ENCODE assay signal across 8 cellular contexts in genomic region chr3:44439499-44440295, GRCh38. TPM values are rescaled to one million over a fixed set of nuclear protein-coding genes. Genes with fewer than 3 reads are reported as not detected.
DNase-seq lines count a peak whose midpoint lies in the region; ATAC-seq, FAIRE-seq and TF ChIP-seq lines count a peak whose summit lies in the region.

No MANE protein-coding gene starts in this region.

- peak overlapping the region; percentile 74 for H3K27ac ChIP-seq in CD8-positive, alpha-beta memory T cell (ENCODE audit: low read depth, low read length)
- peak overlapping the region; percentile 79 to 91 for H3K27ac ChIP-seq in small intestine (ENCODE audit: low read depth in 1 of 2, low read length in 1 of 2)
- no peak overlapping the region for H3K27ac ChIP-seq in PC-3 (ENCODE audit: low read length)

- H3K27me3 Mint-ChIP-seq in CD8-positive, alpha-beta memory T cell = no peaks in the 10 kb centered on the region
- no peaks in the 10 kb centered on the region for H3K27me3 Mint-ChIP-seq in activated T-cell treated with anti-CD3 and anti-CD28 coated beads, Interleukin-2, amount 50 U/mL, for 72 hours (ENCODE audit: low read depth)

- intact Hi-C loops in cardiac septum (cut with DNase I) = loop anchor here (2.0 kb wide), 1 partner anchor 101 kb away; the partner anchor contains the start of gene TCAIM
- intact Hi-C loops in PC-3 (cut with micrococcal nuclease) = no loop called here

- no peaks in the 10 kb centered on the region for H3K9me3 Mint-ChIP-seq in CD8-positive, alpha-beta memory T cell
- H3K9me3 Mint-ChIP-seq in activated T-cell treated with anti-CD3 and anti-CD28 coated beads, Interleukin-2, amount 50 U/mL, for 72 hours = peaks cover 0 to 2% of the 10 kb centered on the region in 2 donors

- H3K9ac ChIP-seq in PC-3 (ENCODE audit: low read length) = no peak overlapping the region

- no peaks in the 10 kb centered on the region for H4K20me1 ChIP-seq in PC-3 (ENCODE audit: low read length)

- no peaks in the 10 kb centered on the region for H3F3A ChIP-seq in PC-3 (ENCODE audit: low read length, unreplicated experiment)

- POLR2A ChIA-PET in CD8-positive, alpha-beta memory T cell (lab: Charles Lee) = interaction anchor here (0.6 to 1.2 kb wide), 4 partner anchors 37 to 105 kb away, joined by 4 to 7 read pairs (median 5); partner anchors contain the start of gene TCAIM
- POLR2A ChIA-PET in PC-3 (lab: Charles Lee; ENCODE audit: unreplicated experiment) = no interaction called here

- DNase-seq in CD8-positive, alpha-beta memory T cell = peak; percentile 20 to 82 (median 72)
- DNase-seq in NCI-H226 (peak; percentile 85), cardiac septum (ENCODE audit: low spot score) (peak; percentile 89), small intestine (peak; percentile 87), H54 (ENCODE audit: insufficient read length, low spot score) (no peak), PC-3 (no peak)
- DNase-seq in activated T-cell treated with anti-CD3 and anti-CD28 coated beads, Interleukin-2, amount 50 U/mL, for 72 hours = peak; percentile 80 to 82

- CTCF ChIA-PET in CD8-positive, alpha-beta memory T cell (lab: Charles Lee) = no interaction called here
- CTCF ChIA-PET in PC-3 (lab: Charles Lee) = no interaction called here

- peak overlapping the region; percentile 14 to 83 (median 79) for H3K4me3 Mint-ChIP-seq in CD8-positive, alpha-beta memory T cell
- peak overlapping the region; percentile 68 for H3K4me3 Mint-ChIP-seq in activated T-cell treated with anti-CD3 and anti-CD28 coated beads, Interleukin-2, amount 50 U/mL, for 72 hours

- peaks cover 20% of the 10 kb centered on the region for H3K4me1 ChIP-seq in CD8-positive, alpha-beta memory T cell (ENCODE audit: insufficient read depth, low read length)
- peaks cover 2% of the 10 kb centered on the region in 2 donors for H3K4me1 ChIP-seq in small intestine (ENCODE audit: control insufficient read depth in 2 of 2, insufficient read depth in 1 of 2, low read depth in 1 of 2, low read length in 1 of 2)
- no peaks in the 10 kb centered on the region for H3K4me1 ChIP-seq in PC-3 (ENCODE audit: insufficient read depth, low read length)

- H3K4me2 ChIP-seq in PC-3 (ENCODE audit: low read length) = no peak overlapping the region

- no peaks in the 10 kb centered on the region for H3K79me2 ChIP-seq in PC-3 (ENCODE audit: low read length)

- H3K9me2 ChIP-seq in PC-3 (replicated peaks; ENCODE audit: low read length) = no peaks in the 10 kb centered on the region

- ATAC-seq in GM21717 (IDR thresholded peaks at IDR 0.05; ENCODE audit: unreplicated experiment) (peak; percentile 91), PC-3 (no peak)
- ATAC-seq in activated T-cell treated with anti-CD3 and anti-CD28 coated beads, Interleukin-2, amount 50 U/mL, for 72 hours (replicated peaks in 1 of 2) = peak; percentile 96

- H3K27ac Mint-ChIP-seq in CD8-positive, alpha-beta memory T cell = peak overlapping the region; percentile 90 to 99 (median 96)
- H3K27ac Mint-ChIP-seq in activated T-cell treated with anti-CD3 and anti-CD28 coated beads, Interleukin-2, amount 50 U/mL, for 72 hours = peak overlapping the region; percentile 51

- H2AFZ ChIP-seq in PC-3 (ENCODE audit: low read length) = no peak overlapping the region

- peaks cover 0 to 13% (median 3%) of the 10 kb centered on the region in 3 donors for H3K36me3 Mint-ChIP-seq in CD8-positive, alpha-beta memory T cell
- H3K36me3 Mint-ChIP-seq in activated T-cell treated with anti-CD3 and anti-CD28 coated beads, Interleukin-2, amount 50 U/mL, for 72 hours (ENCODE audit: insufficient read depth in 2 of 2) = peaks cover 11 to 17% of the 10 kb centered on the region in 2 donors

- H3K4me3 ChIP-seq in CD8-positive, alpha-beta memory T cell (ENCODE audit: low read length) = peak overlapping the region; percentile 13
- H3K4me3 ChIP-seq in small intestine (ENCODE audit: low read depth in 1 of 2, low read length in 2 of 2) (no peak overlapping the region), PC-3 (ENCODE audit: low read length) (no peak overlapping the region)

- no peak for TF ChIP-seq POLR2A in H54 (IDR thresholded peaks at IDR 0.05; ENCODE audit: low read depth, low read length)

- no peaks in the 10 kb centered on the region for H3K27me3 ChIP-seq in CD8-positive, alpha-beta memory T cell (ENCODE audit: insufficient read depth, low read length, poor library complexity, severe bottlenecking)
- H3K27me3 ChIP-seq in small intestine (ENCODE audit: control insufficient read depth in 2 of 2, insufficient read depth in 2 of 2, low read length in 2 of 2) (no peaks in the 10 kb centered on the region), PC-3 (ENCODE audit: low read length) (no peaks in the 10 kb centered on the region)

- FAIRE-seq in small intestine (lab: Jason Lieb, UNC) = no peak
- FAIRE-seq in H54 (lab: Jason Lieb, UNC) = no peak

- BruUV-seq in PC-3 (replicated peaks; lab: Mats Ljungman, UMichigan) = no TSS peak

- TF ChIP-seq CTCF in PC-3 (conservative IDR thresholded peaks at IDR 0.05; ENCODE audit: low read depth, low read length) = no peak

- H3K4me1 Mint-ChIP-seq in CD8-positive, alpha-beta memory T cell = peaks cover 28 to 37% (median 36%) of the 10 kb centered on the region in 3 donors
- peaks cover 54% of the 10 kb centered on the region for H3K4me1 Mint-ChIP-seq in activated T-cell treated with anti-CD3 and anti-CD28 coated beads, Interleukin-2, amount 50 U/mL, for 72 hours (ENCODE audit: low read depth)

- H3K9me3 ChIP-seq in CD8-positive, alpha-beta memory T cell (ENCODE audit: low read length) = no peaks in the 10 kb centered on the region
- H3K9me3 ChIP-seq in small intestine (ENCODE audit: control insufficient read depth, low read depth) (no peaks in the 10 kb centered on the region), PC-3 (ENCODE audit: low read length) (no peaks in the 10 kb centered on the region)

- WGBS in small intestine, 3 donors = 8 to 13% (median 11%) methylated on average over 7 of the region's 7 CpGs

- no peaks in the 10 kb centered on the region for H3K36me3 ChIP-seq in CD8-positive, alpha-beta memory T cell (ENCODE audit: insufficient read depth, low read length)
- peaks cover 0 to 2% of the 10 kb centered on the region in 2 donors for H3K36me3 ChIP-seq in small intestine (ENCODE audit: control insufficient read depth in 2 of 2, insufficient read depth in 2 of 2, low read length in 2 of 2)
- peaks cover 16% of the 10 kb centered on the region for H3K36me3 ChIP-seq in PC-3 (ENCODE audit: low read depth, low read length)

RNA-seq across cellular contexts. Expression of gene ZNF445, which starts 37.8 kb away (rescaled TPM):
- total RNA-seq in CD8-positive, alpha-beta memory T cell = 10 to 100 TPM; 15.8 to 16.2 TPM
- polyA plus RNA-seq in CD8-positive, alpha-beta memory T cell = 3.2 TPM
- total RNA-seq in activated T-cell treated with anti-CD3 and anti-CD28 coated beads, Interleukin-2, amount 50 U/mL, for 72 hours = 10 to 100 TPM; 18.4 to 21.6 TPM
- total RNA-seq in cardiac septum (16.7 TPM), PC-3 (2014; rRNA removed) (7.7 and 8.2 TPM in 2 replicates)
- 1 to 10 TPM in 2 of 3 donors, under 1 TPM in 1; 0.89 to 4.3 (median 1.1) TPM for polyA plus RNA-seq in small intestine

Comparison
In these comparisons a context has a peak if more than half of its experiments do, and no peak if none do; other contexts are left out.
1. DNase-seq: peak in CD8-positive, alpha-beta memory T cell (5 of 5), NCI-H226 (single experiment), activated T-cell treated with anti-CD3 and anti-CD28 coated beads, Interleukin-2, amount 50 U/mL, for 72 hours (2 of 2), cardiac septum (single experiment) and small intestine (single experiment); none in H54 (single experiment) and PC-3 (single experiment).